In the genomic region with DNA sequence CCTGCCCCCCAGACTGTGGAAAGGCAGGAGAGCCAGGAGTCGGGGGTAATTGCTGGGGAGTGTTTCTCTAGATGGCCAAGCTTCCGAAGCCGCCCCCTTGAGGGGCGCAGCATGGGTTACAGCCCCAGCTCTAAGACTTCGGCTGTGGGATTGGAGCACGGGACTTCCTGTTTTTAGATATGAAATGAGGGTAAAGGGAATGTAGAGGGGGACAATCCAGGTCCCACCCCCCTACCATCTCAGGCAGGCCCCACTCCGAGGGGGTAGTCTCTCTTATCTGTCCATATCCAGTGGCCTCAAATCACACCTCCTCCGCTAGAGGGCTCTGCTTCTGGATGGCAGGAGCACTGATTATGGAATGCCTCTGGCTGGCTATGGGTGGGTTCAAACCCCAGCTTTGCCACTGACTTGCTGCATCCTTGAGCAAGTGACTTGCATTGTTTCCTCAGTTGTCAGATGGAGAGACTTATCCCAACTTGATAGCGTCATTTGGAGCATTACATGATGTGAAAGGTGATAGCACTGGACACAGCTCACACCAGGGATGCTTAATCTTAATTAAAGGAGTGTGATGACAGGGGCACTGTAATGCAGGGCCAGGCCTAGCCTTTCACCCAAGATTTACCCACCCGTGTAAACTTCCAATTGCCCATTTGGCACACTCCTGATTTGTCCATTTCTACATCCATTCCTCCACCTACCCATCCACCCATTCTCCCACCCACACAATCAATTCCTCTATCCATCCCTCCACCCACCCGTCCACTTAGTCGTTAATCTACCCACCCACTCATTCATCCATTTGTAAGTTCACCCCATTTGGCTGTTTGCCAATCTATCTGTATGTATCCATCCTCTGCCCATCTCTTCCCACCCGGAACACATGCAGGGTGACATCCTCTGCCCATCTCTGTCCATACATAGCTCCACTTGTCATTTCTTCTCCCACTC, we compare ENCODE assay signal across 8 cellular contexts. TPM values are rescaled to one million over a fixed set of nuclear protein-coding genes. Genes with fewer than 3 reads are reported as not detected.
A peak's percentile ranks its signal among the peaks of the same experiment; 100 is the strongest.
DNase-seq lines count a peak whose midpoint lies in the region; ATAC-seq and TF ChIP-seq lines count a peak whose summit lies in the region.

No MANE protein-coding gene starts in this region.

- H3K27me3 ChIP-seq in HAP-1 (ENCODE audit: low read depth) (no peaks in the 10 kb centered on the region), brain microvascular endothelial cell (replicated peaks) (no peaks in the 10 kb centered on the region)

- H3K27ac ChIP-seq in C4-2B, result no peak overlapping the region
- no peak overlapping the region for H3K27ac ChIP-seq in brain microvascular endothelial cell

- H3K36me3 ChIP-seq in HAP-1 (replicated peaks) (peaks cover 28% of the 10 kb centered on the region), brain microvascular endothelial cell (replicated peaks) (no peaks in the 10 kb centered on the region)

- no peaks in the 10 kb centered on the region for H3K9me3 ChIP-seq in HAP-1

- in situ Hi-C loops in HAP-1 (cut with MboI; ENCODE audit: low sequenced_read_pairs) (no loop called here), brain microvascular endothelial cell (cut with HindIII; ENCODE audit: low pct_ligation_motif_present, low sequenced_read_pairs) (no loop called here)

- DNase-seq in HAP-1 (ENCODE audit: low spot score in 2 of 2) (peak; percentile 34 to 77), RPMI7951 (ENCODE audit: low read depth) (peak; percentile 57), brain microvascular endothelial cell (peak; percentile 37), iPS-NIHi11 (ENCODE audit: low spot score) (peak; percentile 56)
- peak; percentile 49 for DNase-seq in stimulated activated CD4-positive, alpha-beta T cell treated with anti-CD3 and anti-CD28 coated beads, Interleukin-15, amount 100 ng/mL, for 24 hours

- no peak overlapping the region for H3K4me3 ChIP-seq in HAP-1
- peak overlapping the region; percentile 50 for H3K4me3 ChIP-seq in brain microvascular endothelial cell (ENCODE audit: low read depth, low read length)

- ATAC-seq in HG02870 (IDR thresholded peaks at IDR 0.05; ENCODE audit: unreplicated experiment), result no peak
- no peak for ATAC-seq in HG02763 (IDR thresholded peaks at IDR 0.05; ENCODE audit: unreplicated experiment)

- H3K4me1 ChIP-seq in HAP-1, result peaks cover 3% of the 10 kb centered on the region; the same call in 1 of the 2 replicates

- TF ChIP-seq CTCF in C4-2B (conservative IDR thresholded peaks at IDR 0.05) (peak; percentile 68), brain microvascular endothelial cell (IDR thresholded peaks at IDR 0.05; ENCODE audit: low read depth, low read length, missing control alignments) (peak; percentile 72)

RNA-seq across cellular contexts. Expression of a gene that starts 0.8 kb away (rescaled TPM):
- 0.59 and 1.4 TPM in 2 replicates for total RNA-seq in RPMI7951 (2014; rRNA removed; shearing (Covaris generic))

RNA-seq across cellular contexts. Expression of a gene that starts 15.1 kb away (rescaled TPM):
- 24.6 and 28.7 TPM in 2 replicates for total RNA-seq in RPMI7951 (2014; rRNA removed; shearing (Covaris generic))

RNA-seq across cellular contexts. Expression of a gene that starts 29.6 kb away (rescaled TPM):
- total RNA-seq in RPMI7951 (2014; rRNA removed; shearing (Covaris generic)), result 17.7 and 18.3 TPM in 2 replicates

RNA-seq across cellular contexts. Expression of a gene that starts 53.7 kb away (rescaled TPM):
- total RNA-seq in RPMI7951 (2014; rRNA removed; shearing (Covaris generic)), result 21.3 and 22.0 TPM in 2 replicates
